20 cellular contexts compared by ENCODE assay signal in the genomic region with DNA sequence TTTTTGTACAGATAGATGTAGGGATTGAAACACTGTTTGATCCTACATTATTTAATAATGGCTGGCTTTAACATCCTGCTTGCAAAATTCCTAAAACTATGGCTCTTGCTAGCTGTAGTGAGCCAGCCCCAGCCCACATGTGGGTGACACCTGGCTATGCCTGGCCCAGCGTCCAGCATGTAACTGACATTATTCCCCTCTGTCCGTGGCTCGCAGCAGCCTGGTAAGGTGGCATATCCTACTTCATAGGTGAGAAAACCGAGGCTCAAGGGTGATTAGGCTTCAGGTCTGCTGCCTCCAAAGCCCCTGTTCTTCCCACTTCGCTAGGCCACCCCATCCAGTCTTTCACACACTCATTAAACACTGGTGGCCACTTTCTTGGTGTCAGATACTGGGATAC.
"Had no signal": no experiment of that assay in that cellular context is flagged by ENCODE, and none has a peak within 500 bp of the region (broad histone marks: within the 10 kb centered on the region; RNA-seq: fewer than 3 reads in every experiment).

No MANE protein-coding gene starts in this region.

- H3K4me3 ChIP-seq: adrenal gland, left ventricle myocardium inferior had no signal

- H3K4me3 Mint-ChIP-seq: activated CD8-positive, alpha-beta T cell treated with anti-CD3 and anti-CD28 coated beads, Interleukin-2, amount 10 ng/mL, durations not matched to agents 7 days and 5 days; endodermal cell; T-helper 1 cell treated with Interleukin-12 subunit alpha and Interleukin-12 subunit beta and Interleukin-4 antibody, amounts not matched to agents 30 μg/mL and 1 μg/mL, for 36 hours had no signal

- H3K36me3 ChIP-seq: adrenal gland, left ventricle myocardium inferior had no signal

- DNase-seq: activated CD4-positive, alpha-beta T cell treated with anti-CD3 and anti-CD28 coated beads for 48 hours; activated CD4-positive, CD25-positive, alpha-beta regulatory T cell; activated CD8-positive, alpha-beta memory T cell treated with anti-CD3 and anti-CD28 coated beads, Interleukin-2, amount 50 U/mL, for 48 hours; activated CD8-positive, alpha-beta T cell treated with anti-CD3 and anti-CD28 coated beads, Interleukin-2, amount 10 ng/mL, durations not matched to agents 7 days and 5 days; activated gamma-delta T cell treated with Interleukin-2 at 50 U/mL for 16 hours; cerebellar nuclear complex; endodermal cell; foreskin melanocyte; left ventricle myocardium inferior; mammary epithelial cell; midbrain; occipital lobe; retina; stimulated activated CD4-positive, alpha-beta T cell treated with anti-CD3 and anti-CD28 coated beads, Interleukin-12 subunit alpha, Interleukin-12 subunit beta, amount 100 ng/mL, for 4 hours; stimulated activated CD4-positive, alpha-beta T cell treated with anti-CD3 and anti-CD28 coated beads, Interleukin-1b, Interleukin-23, amount 100 ng/mL, for 48 hours; stimulated activated naive CD8-positive, alpha-beta T cell treated with anti-CD3 and anti-CD28 coated beads, Interleukin-15, Interleukin-2, amounts not matched to agents 100 U/mL and 50 U/mL, for 24 hours; trophoblast cell had no signal

- H3K27me3 ChIP-seq: adrenal gland had no signal

- H3K9me3 Mint-ChIP-seq: activated naive CD4-positive, alpha-beta T cell treated with anti-CD3 and anti-CD28 coated beads, Interleukin-2, amount 50 U/mL, for 72 hours; endodermal cell; T-helper 1 cell treated with Interleukin-12 subunit alpha and Interleukin-12 subunit beta and Interleukin-4 antibody, amounts not matched to agents 30 μg/mL and 1 μg/mL, for 36 hours had no signal

- H3K27ac Mint-ChIP-seq: activated CD8-positive, alpha-beta T cell treated with anti-CD3 and anti-CD28 coated beads, Interleukin-2, amount 10 ng/mL, durations not matched to agents 7 days and 5 days; endodermal cell; T-helper 1 cell treated with Interleukin-12 subunit alpha and Interleukin-12 subunit beta and Interleukin-4 antibody, amounts not matched to agents 30 μg/mL and 1 μg/mL, for 36 hours had no signal

- ATAC-seq: activated CD8-positive, alpha-beta T cell treated with anti-CD3 and anti-CD28 coated beads, Interleukin-2, amount 10 ng/mL, durations not matched to agents 7 days and 5 days; activated naive CD4-positive, alpha-beta T cell treated with anti-CD3 and anti-CD28 coated beads, Interleukin-2, amount 50 U/mL, for 72 hours; stimulated activated naive CD8-positive, alpha-beta T cell treated with anti-CD3 and anti-CD28 coated beads, Interleukin-15, Interleukin-2, amounts not matched to agents 100 U/mL and 50 U/mL, for 24 hours had no signal

- H3K27ac ChIP-seq: adrenal gland, left ventricle myocardium inferior had no signal

- H3K36me3 Mint-ChIP-seq: activated naive CD4-positive, alpha-beta T cell treated with anti-CD3 and anti-CD28 coated beads, Interleukin-2, amount 50 U/mL, for 72 hours had no signal

- H3K9me3 ChIP-seq: adrenal gland, left ventricle myocardium inferior had no signal
